In genomic region chr7:116285252-116285651, GRCh38 we compare ENCODE assay signal across 18 cellular contexts.
A peak's percentile ranks its signal among the peaks of the same experiment; 100 is the strongest.
DNase-seq lines count a peak whose midpoint lies in the region; ATAC-seq, FAIRE-seq and TF ChIP-seq lines count a peak whose summit lies in the region.
"Had no signal": no experiment of that assay in that cellular context is flagged by ENCODE, and none has a peak within 500 bp of the region (broad histone marks: within the 10 kb centered on the region; RNA-seq: fewer than 3 reads in every experiment).

No MANE protein-coding gene starts in this region.

- no peaks in the 10 kb centered on the region for H3K9me3 Mint-ChIP-seq in MCF 10A (ENCODE audit: unreplicated experiment)
- no peaks in the 10 kb centered on the region for H3K9me3 Mint-ChIP-seq in mesothelial cell of epicardium
- H3K9me3 Mint-ChIP-seq: CD4-positive, alpha-beta T cell; GM23338; IgD-negative memory B cell had no signal

- H3K27ac Mint-ChIP-seq in MCF 10A (ENCODE audit: low read depth, unreplicated experiment) (no peak overlapping the region), mesothelial cell of epicardium (no peak overlapping the region)
- H3K27ac Mint-ChIP-seq: CD4-positive, alpha-beta T cell; GM23338; IgD-negative memory B cell had no signal

- BruUV-seq in mammary epithelial cell (replicated peaks; lab: Mats Ljungman, UMichigan) (no TSS peak), MCF 10A (replicated peaks; lab: Mats Ljungman, UMichigan) (no TSS peak), Panc1 (replicated peaks; lab: Mats Ljungman, UMichigan) (no TSS peak), endothelial cell of umbilical vein (replicated peaks; lab: Mats Ljungman, UMichigan) (no TSS peak)

- H3K4me2 ChIP-seq in mammary epithelial cell (ENCODE audit: insufficient read depth, low read depth, low read length) (no peak overlapping the region), endothelial cell of umbilical vein (ENCODE audit: insufficient read depth, low read length) (no peak overlapping the region)
- H3K4me2 ChIP-seq: GM23338 had no signal

- H3K4me1 ChIP-seq in mammary epithelial cell (ENCODE audit: insufficient read depth, low read length): peaks cover 32% of the 10 kb centered on the region
- peaks cover 8% of the 10 kb centered on the region for H3K4me1 ChIP-seq in Panc1 (ENCODE audit: control insufficient read depth, insufficient read depth, low read length)
- peaks cover 67% of the 10 kb centered on the region for H3K4me1 ChIP-seq in endothelial cell of umbilical vein (ENCODE audit: control insufficient read depth, extremely low read depth, insufficient read depth, low read length)
- H3K4me1 ChIP-seq in thyroid gland: peaks cover 23 to 27% of the 10 kb centered on the region in 2 donors
- H3K4me1 ChIP-seq: Caco-2 had no signal

- H2AFZ ChIP-seq in mammary epithelial cell (ENCODE audit: low read depth, low read length): no peak overlapping the region
- no peak overlapping the region for H2AFZ ChIP-seq in endothelial cell of umbilical vein (ENCODE audit: low read depth, low read length)
- H2AFZ ChIP-seq: GM23338 had no signal

- H3K79me2 ChIP-seq in mammary epithelial cell (ENCODE audit: insufficient read depth, low read length): no peaks in the 10 kb centered on the region
- peaks cover 72% of the 10 kb centered on the region for H3K79me2 ChIP-seq in endothelial cell of umbilical vein (ENCODE audit: control insufficient read depth, insufficient read depth, low read length)

- DNase-seq in mammary epithelial cell (no peak), MCF 10A (ENCODE audit: unreplicated experiment) (no peak), Panc1 (ENCODE audit: low read depth, low spot score) (no peak), endothelial cell of umbilical vein (ENCODE audit: low read depth, low spot score) (no peak), thyroid gland (no peak), mesothelial cell of epicardium (ENCODE audit: low spot score in 2 of 2, unreplicated experiment in 2 of 2) (no peak), ecto neural progenitor cell (ENCODE audit: low spot score) (no peak)
- DNase-seq: AML-193; Caco-2; CD4-positive, alpha-beta T cell had no signal

- no peak for TF ChIP-seq CTCF in mammary epithelial cell (conservative IDR thresholded peaks at IDR 0.05 in 1 of 2, IDR thresholded peaks at IDR 0.05 in 1 of 2; ENCODE audit: extremely low read depth in 1 of 2, insufficient read depth in 1 of 2, low read depth in 1 of 2, low read length in 2 of 2)
- TF ChIP-seq CTCF in MCF 10A (IDR thresholded peaks at IDR 0.05; ENCODE audit: unreplicated experiment): no peak
- TF ChIP-seq CTCF in Panc1 (IDR thresholded peaks at IDR 0.05): no peak
- no peak for TF ChIP-seq CTCF in endothelial cell of umbilical vein (IDR thresholded peaks at IDR 0.05; ENCODE audit: extremely low read depth in 1 of 2, insufficient read depth in 1 of 2, low read depth in 1 of 2, low read length in 2 of 2)
- no peak for TF ChIP-seq CTCF in thyroid gland (IDR thresholded peaks at IDR 0.05)
- no peak for TF ChIP-seq CTCF in mesothelial cell of epicardium (IDR thresholded peaks at IDR 0.05; ENCODE audit: unreplicated experiment)

- H3K4me3 ChIP-seq in mammary epithelial cell (replicated peaks in 1 of 3; ENCODE audit: insufficient read depth in 1 of 3, low read depth in 2 of 3, low read length in 3 of 3) (no peak overlapping the region), Panc1 (ENCODE audit: low read depth in 2 of 2, low read length in 2 of 2) (no peak overlapping the region), endothelial cell of umbilical vein (replicated peaks in 1 of 3; ENCODE audit: insufficient read depth in 1 of 3, low read depth in 1 of 3, low read length in 3 of 3) (no peak overlapping the region), thyroid gland (replicated peaks in 1 of 3) (no peak overlapping the region)
- H3K4me3 ChIP-seq: GM23338 had no signal

- peaks cover 40% of the 10 kb centered on the region for H3K4me1 Mint-ChIP-seq in MCF 10A (ENCODE audit: insufficient read depth, unreplicated experiment)
- H3K4me1 Mint-ChIP-seq in mesothelial cell of epicardium: no peaks in the 10 kb centered on the region
- H3K4me1 Mint-ChIP-seq: GM23338 had no signal

- H3K4me3 Mint-ChIP-seq in MCF 10A (ENCODE audit: unreplicated experiment) (no peak overlapping the region), mesothelial cell of epicardium (no peak overlapping the region)
- H3K4me3 Mint-ChIP-seq: CD4-positive, alpha-beta T cell; GM23338; IgD-negative memory B cell had no signal

- ATAC-seq in Panc1: no peak
- ATAC-seq: GM23338, HepG2 had no signal

- H4K20me1 ChIP-seq in mammary epithelial cell (ENCODE audit: insufficient read depth, low read length): no peaks in the 10 kb centered on the region
- no peaks in the 10 kb centered on the region for H4K20me1 ChIP-seq in endothelial cell of umbilical vein (replicated peaks; ENCODE audit: control insufficient read depth, extremely low read depth, insufficient read depth, low read length)

- H3K27ac ChIP-seq in mammary epithelial cell (ENCODE audit: insufficient read depth, low read depth, low read length) (peak overlapping the region; percentile 78), Panc1 (ENCODE audit: low read length) (peak overlapping the region; percentile 70; the same call in 1 of the 2 replicates), endothelial cell of umbilical vein (ENCODE audit: insufficient read depth, low read depth, low read length) (no peak overlapping the region), thyroid gland (peak overlapping the region in 2 of 3 donors; percentile 82 to 90)
- H3K27ac ChIP-seq: C4-2B had no signal

- 100% methylated on average over 1 of the region's 1 CpG for WGBS in mammary epithelial cell (ENCODE audit: low coverage, missing lambda C conversion rate)
- WGBS in thyroid gland, 2 donors: 92 to 98% methylated on average over 1 of the region's 1 CpG

- H3K9me1 ChIP-seq in endothelial cell of umbilical vein (replicated peaks; ENCODE audit: control insufficient read depth, extremely low read depth, insufficient read depth, low read length): no peaks in the 10 kb centered on the region

- no peaks in the 10 kb centered on the region for H3K9me3 ChIP-seq in mammary epithelial cell (replicated peaks; ENCODE audit: insufficient read depth, low read length)
- H3K9me3 ChIP-seq in Panc1 (ENCODE audit: control insufficient read depth, insufficient read depth, low read depth, low read length): no peaks in the 10 kb centered on the region
- H3K9me3 ChIP-seq in endothelial cell of umbilical vein (replicated peaks; ENCODE audit: control insufficient read depth, insufficient read depth, low read length): no peaks in the 10 kb centered on the region
- no peaks in the 10 kb centered on the region for H3K9me3 ChIP-seq in thyroid gland
- H3K9me3 ChIP-seq: Caco-2 had no signal

- H3K27me3 ChIP-seq in mammary epithelial cell (ENCODE audit: insufficient read depth, low read length) (no peaks in the 10 kb centered on the region), Panc1 (ENCODE audit: control insufficient read depth, insufficient read depth, low read length) (no peaks in the 10 kb centered on the region), endothelial cell of umbilical vein (ENCODE audit: control insufficient read depth in 2 of 2, insufficient read depth in 2 of 2, low read length in 2 of 2) (no peaks in the 10 kb centered on the region), thyroid gland (no peaks in the 10 kb centered on the region)

- POLR2A ChIA-PET in MCF 10A (lab: Yijun Ruan, JAX): interaction anchor here (0.7 to 2.3 kb wide), 8 partner anchors 13 to 523 kb away, joined by 3 to 27 read pairs (median 4); no protein-coding TSS in a partner anchor
- POLR2A ChIA-PET in Panc1 (lab: Charles Lee): interaction anchor here (0.6 kb wide), 1 partner anchor 210 kb away, joined by 3 read pairs; no protein-coding TSS in a partner anchor
- POLR2A ChIA-PET in endothelial cell of umbilical vein (lab: Charles Lee): no interaction called here

- TF ChIP-seq POLR2A in endothelial cell of umbilical vein (IDR thresholded peaks at IDR 0.05; ENCODE audit: low read depth, low read length) (no peak), thyroid gland (IDR thresholded peaks at IDR 0.05) (no peak)

- dilution Hi-C loops in mammary epithelial cell (cut with HindIII; ENCODE audit: low sequenced_read_pairs) (no loop called here), endothelial cell of umbilical vein (cut with MboI; ENCODE audit: extremely low pct_ligation_motif_present, low sequenced_read_pairs) (no loop called here)

- H3K36me3 Mint-ChIP-seq in MCF 10A (ENCODE audit: insufficient read depth, unreplicated experiment) (no peaks in the 10 kb centered on the region), mesothelial cell of epicardium (no peaks in the 10 kb centered on the region)

- H3K9ac ChIP-seq in mammary epithelial cell (ENCODE audit: insufficient read depth, low read length) (no peak overlapping the region), endothelial cell of umbilical vein (replicated peaks; ENCODE audit: extremely low read depth, insufficient read depth, low read length) (no peak overlapping the region)

- intact Hi-C loops in mammary epithelial cell (cut with micrococcal nuclease) (no loop called here), MCF 10A (cut with micrococcal nuclease) (no loop called here), Panc1 (cut with micrococcal nuclease; ENCODE audit: unreplicated experiment) (no loop called here), endothelial cell of umbilical vein (cut with micrococcal nuclease) (no loop called here), thyroid gland (cut with DNase I) (no loop called here)

- in situ Hi-C loops in mammary epithelial cell (cut with MboI; ENCODE audit: low sequenced_read_pairs in 2 of 2) (no loop called here), Panc1 (cut with HindIII; ENCODE audit: low pct_unique_long_range_greater_than_20kb, low sequenced_read_pairs) (no loop called here)

- H3K36me3 ChIP-seq in mammary epithelial cell (ENCODE audit: insufficient read depth, low read length): no peaks in the 10 kb centered on the region
- H3K36me3 ChIP-seq in Panc1 (ENCODE audit: control insufficient read depth, insufficient read depth, low read length): no peaks in the 10 kb centered on the region
- peaks cover 0 to 10% of the 10 kb centered on the region in 2 experiments for H3K36me3 ChIP-seq in endothelial cell of umbilical vein (ENCODE audit: control insufficient read depth in 2 of 2, extremely low read depth in 1 of 2, insufficient read depth in 2 of 2, low read length in 2 of 2)
- H3K36me3 ChIP-seq in thyroid gland: no peaks in the 10 kb centered on the region

- H3K27me3 Mint-ChIP-seq in MCF 10A (ENCODE audit: insufficient read depth, unreplicated experiment) (no peaks in the 10 kb centered on the region), mesothelial cell of epicardium (ENCODE audit: low read depth) (no peaks in the 10 kb centered on the region)

- CTCF ChIA-PET in mammary epithelial cell (lab: Charles Lee; ENCODE audit: low non-redundant PET) (no interaction called here), MCF 10A (lab: Yijun Ruan, JAX) (interaction anchor here (1.0 to 2.3 kb wide), 3 partner anchors 23 to 210 kb away, joined by 3 to 5 read pairs (median 4); no protein-coding TSS in a partner anchor), Panc1 (lab: Charles Lee) (no interaction called here), endothelial cell of umbilical vein (lab: Charles Lee) (interaction anchor here (0.9 to 1.4 kb wide), 4 partner anchors 12 to 304 kb away, joined by 3 read pairs; no protein-coding TSS in a partner anchor)

- no peak for FAIRE-seq in endothelial cell of umbilical vein (lab: Jason Lieb, UNC)
- FAIRE-seq: D721Med, G401.6, GM12891, H54, HepG2 had no signal

Comparison
In these comparisons a context has a peak if more than half of its experiments do, and no peak if none do; other contexts are left out.
1. CTCF ChIA-PET loops: an anchor here in MCF 10A (1.0 to 2.3 kb wide) and endothelial cell of umbilical vein (0.9 to 1.4 kb wide); none called in mammary epithelial cell and Panc1.